ENCODE assay signal across 3 cellular contexts in genomic region chr17:70920416-70920815, GRCh38.
"Had no signal": no experiment of that assay in that cellular context is flagged by ENCODE, and none has a peak within 500 bp of the region (broad histone marks: within the 10 kb centered on the region; RNA-seq: fewer than 3 reads in every experiment).

No MANE protein-coding gene starts in this region.

- ATAC-seq: GM12878 had no signal

- DNase-seq: GDM1, GF-D8 had no signal
